In genomic region chr15:100939786-100940185, GRCh38 we compare ENCODE assay signal across 16 cellular contexts. TPM values are rescaled to one million over a fixed set of nuclear protein-coding genes. Genes with fewer than 3 reads are reported as not detected.
DNase-seq lines count a peak whose midpoint lies in the region; ATAC-seq and TF ChIP-seq lines count a peak whose summit lies in the region.
"Had no signal": no experiment of that assay in that cellular context is flagged by ENCODE, and none has a peak within 500 bp of the region (broad histone marks: within the 10 kb centered on the region; RNA-seq: fewer than 3 reads in every experiment).

No MANE protein-coding gene starts in this region.

- POLR2A ChIA-PET in OCI-LY7 (lab: Charles Lee), result interaction anchor here (1.5 kb wide), 1 partner anchor 9 kb away, joined by 4 read pairs; no protein-coding TSS in a partner anchor

- CTCF ChIA-PET in OCI-LY7 (lab: Charles Lee; ENCODE audit: unreplicated experiment), result no interaction called here

- intact Hi-C loops in OCI-LY7 (cut with micrococcal nuclease; ENCODE audit: unreplicated experiment), result no loop called here

- no peak overlapping the region for H3K4me3 ChIP-seq in OCI-LY7 (ENCODE audit: low read depth, low read length, poor library complexity, severe bottlenecking)

- no peak overlapping the region for H2AFZ ChIP-seq in OCI-LY7 (ENCODE audit: low read length)

- BruUV-seq in OCI-LY7 (replicated peaks; lab: Mats Ljungman, UMichigan), result no TSS peak

- peaks cover 98% of the 10 kb centered on the region for H3K36me3 ChIP-seq in OCI-LY7 (ENCODE audit: insufficient read depth, low read length)

- peak; percentile 77 for DNase-seq in KBM-7
- peak; percentile 44 for DNase-seq in MV-4-11 (lab: John Stamatoyannopoulos, UW)
- no peak for DNase-seq in OCI-LY7 (ENCODE audit: low spot score)
- DNase-seq in medulla oblongata (ENCODE audit: extremely low spot score), result peak; percentile 57
- no peak for DNase-seq in AML-193 (lab: John Stamatoyannopoulos, UW)
- DNase-seq: ACHN, DND-41, KG1, NCI-H1105, NCI-H2081, NCI-H774, Right ventricle myocardium superior, SK-N-SH had no signal

- no peak for TF ChIP-seq CTCF in OCI-LY7 (conservative IDR thresholded peaks at IDR 0.05; ENCODE audit: low read length)

- no peaks in the 10 kb centered on the region for H3K9me2 ChIP-seq in OCI-LY7 (ENCODE audit: insufficient read depth, low read length)
- H3K9me2 ChIP-seq: SK-N-SH had no signal

- H3K9me3 ChIP-seq in OCI-LY7 (ENCODE audit: low read length), result peaks cover 14% of the 10 kb centered on the region; the same call in 1 of the 2 replicates
- H3K9me3 ChIP-seq: SK-N-SH had no signal

- H3K4me2 ChIP-seq in OCI-LY7 (ENCODE audit: low read length), result peak overlapping the region; percentile 48
- H3K4me2 ChIP-seq: SK-N-SH had no signal

- peaks cover 3% of the 10 kb centered on the region; the same call in 1 of the 2 replicates for H4K20me1 ChIP-seq in OCI-LY7 (ENCODE audit: insufficient read depth, low read length)

- peak overlapping the region; percentile 43 for H3K27ac ChIP-seq in OCI-LY7 (ENCODE audit: low read depth, low read length, poor library complexity, severe bottlenecking)

- peaks cover 99% of the 10 kb centered on the region for H3K79me2 ChIP-seq in OCI-LY7 (ENCODE audit: insufficient read depth, low read depth, low read length)

- peaks cover 93% of the 10 kb centered on the region for H3K4me1 ChIP-seq in OCI-LY7 (ENCODE audit: insufficient read depth, low read length, poor library complexity, severe bottlenecking)

- in situ Hi-C loops in KBM-7 (cut with MboI; ENCODE audit: low pct_unique_long_range_greater_than_20kb, low sequenced_read_pairs), result no loop called here

- no peak for ATAC-seq in HG03571 (IDR thresholded peaks at IDR 0.05; ENCODE audit: unreplicated experiment)
- no peak for ATAC-seq in GM18498 (IDR thresholded peaks at IDR 0.05; ENCODE audit: unreplicated experiment)
- ATAC-seq: HepG2 had no signal

RNA-seq across cellular contexts. Expression of gene LRRK1, which starts 20.6 kb away (rescaled TPM):
- 74.2 and 92.3 TPM in 2 replicates for total RNA-seq in OCI-LY7 (2014; rRNA removed; shearing (Covaris generic))
- 219 and 233 TPM in 2 replicates for total RNA-seq in OCI-LY7 (2022)

Comparison
In these comparisons a context has a peak if more than half of its experiments do, and no peak if none do; other contexts are left out.
1. DNase-seq: peak in KBM-7 (single experiment), MV-4-11 (single experiment) and medulla oblongata (single experiment); none in OCI-LY7 (single experiment) and AML-193 (0 of 2).